ENCODE assay signal across 9 cellular contexts in the genomic region with DNA sequence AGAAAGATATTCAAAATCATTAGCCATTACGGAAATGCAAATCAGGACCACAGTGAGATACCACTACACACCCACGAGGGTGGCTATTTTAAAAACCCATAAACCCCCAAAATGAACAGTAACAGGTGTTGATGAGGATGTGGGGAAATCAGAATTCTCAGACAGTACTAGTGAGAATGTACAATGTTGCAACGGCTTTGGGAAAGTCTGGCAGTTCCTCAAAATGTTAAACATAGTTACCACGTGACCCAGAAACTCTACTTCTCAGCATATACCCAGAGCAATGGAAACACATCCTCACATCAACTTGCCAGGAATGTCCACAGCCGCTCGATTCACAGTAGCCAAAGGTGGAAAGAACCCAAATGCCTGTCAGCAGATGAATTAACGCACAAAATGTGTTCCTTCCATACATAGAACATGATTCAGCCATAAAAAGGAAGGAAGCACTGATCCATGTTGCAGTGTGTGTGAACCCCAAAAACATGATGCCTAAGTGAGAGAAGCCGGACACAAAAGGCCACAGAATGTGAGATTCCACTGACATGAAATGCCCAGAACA. TPM values are rescaled to one million over a fixed set of nuclear protein-coding genes. Genes with fewer than 3 reads are reported as not detected.
A peak's percentile ranks its signal among the peaks of the same experiment; 100 is the strongest.
DNase-seq lines count a peak whose midpoint lies in the region; ATAC-seq, FAIRE-seq and TF ChIP-seq lines count a peak whose summit lies in the region.
"Had no signal": no experiment of that assay in that cellular context is flagged by ENCODE, and none has a peak within 500 bp of the region (broad histone marks: within the 10 kb centered on the region; RNA-seq: fewer than 3 reads in every experiment).

No MANE protein-coding gene starts in this region.

- no peaks in the 10 kb centered on the region for H3K79me2 ChIP-seq in H1 (ENCODE audit: control insufficient read depth in 1 of 2, insufficient read depth in 2 of 2, low read length in 2 of 2)

- H3K27me3 ChIP-seq in breast epithelium (no peaks in the 10 kb centered on the region), H1 (replicated peaks in 1 of 4; ENCODE audit: control insufficient read depth in 3 of 4, extremely low read depth in 1 of 4, insufficient read depth in 3 of 4, low read length in 3 of 4) (no peaks in the 10 kb centered on the region), thoracic aorta (replicated peaks; ENCODE audit: insufficient read depth) (no peaks in the 10 kb centered on the region)

- H3K27ac Mint-ChIP-seq in MCF 10A (ENCODE audit: low read depth, unreplicated experiment) (peak overlapping the region; percentile 17), type B pancreatic cell (no peak overlapping the region)

- no peaks in the 10 kb centered on the region for H3K36me3 Mint-ChIP-seq in MCF 10A (ENCODE audit: insufficient read depth, unreplicated experiment)
- no peaks in the 10 kb centered on the region for H3K36me3 Mint-ChIP-seq in type B pancreatic cell

- peak overlapping the region; percentile 60; the same call in 1 of the 2 replicates for H3K18ac ChIP-seq in H1 (ENCODE audit: extremely low read depth, low read length)

- H3K4me1 Mint-ChIP-seq in MCF 10A (ENCODE audit: insufficient read depth, unreplicated experiment) (peaks cover 7% of the 10 kb centered on the region), type B pancreatic cell (ENCODE audit: unreplicated experiment) (no peaks in the 10 kb centered on the region)

- no peak overlapping the region for H3K56ac ChIP-seq in H1 (replicated peaks; ENCODE audit: insufficient read length, low read depth, low read length)

- H3K4me3 Mint-ChIP-seq in MCF 10A (ENCODE audit: unreplicated experiment) (no peak overlapping the region), type B pancreatic cell (no peak overlapping the region)

- H2BK12ac ChIP-seq in H1 (ENCODE audit: low read depth, low read length), result no peak overlapping the region

- H3K4me1 ChIP-seq in breast epithelium (no peaks in the 10 kb centered on the region), H1 (replicated peaks in 1 of 4; ENCODE audit: control insufficient read depth in 3 of 4, insufficient read depth in 4 of 4, low read length in 3 of 4) (no peaks in the 10 kb centered on the region), thoracic aorta (ENCODE audit: control insufficient read depth in 1 of 2, low read depth in 2 of 2) (peaks cover 3 to 6% of the 10 kb centered on the region in 2 donors)

- TF ChIP-seq POLR2A in breast epithelium (IDR thresholded peaks at IDR 0.05) (no peak), H1 (IDR thresholded peaks at IDR 0.05; ENCODE audit: control extremely low read depth in 1 of 2, low read depth in 2 of 2, low read length in 2 of 2) (no peak)

- H3K36me3 ChIP-seq in breast epithelium (no peaks in the 10 kb centered on the region), H1 (ENCODE audit: control insufficient read depth in 2 of 4, insufficient read depth in 4 of 4, low read length in 3 of 4) (no peaks in the 10 kb centered on the region), thoracic aorta (no peaks in the 10 kb centered on the region)

- H3K9me3 Mint-ChIP-seq in MCF 10A (ENCODE audit: unreplicated experiment) (no peaks in the 10 kb centered on the region), type B pancreatic cell (no peaks in the 10 kb centered on the region)

- no peak overlapping the region for H3K4me2 ChIP-seq in H1 (ENCODE audit: insufficient read depth in 1 of 2, low read depth in 2 of 2, low read length in 2 of 2)

- no peak for TF ChIP-seq RAD21 in H1 (IDR thresholded peaks at IDR 0.05 in 1 of 2, conservative IDR thresholded peaks at IDR 0.05 in 1 of 2; ENCODE audit: low read depth in 2 of 2, low read length in 2 of 2)

- H3K4ac ChIP-seq in H1 (replicated peaks; ENCODE audit: insufficient read length, low read depth, low read length), result no peak overlapping the region

- H3K9me3 ChIP-seq in breast epithelium, result no peaks in the 10 kb centered on the region
- no peaks in the 10 kb centered on the region for H3K9me3 ChIP-seq in H1 (ENCODE audit: insufficient read depth in 2 of 2, low read depth in 1 of 2, low read length in 1 of 2)
- no peaks in the 10 kb centered on the region for H3K9me3 ChIP-seq in thoracic aorta

- no peak overlapping the region for H4K5ac ChIP-seq in H1 (ENCODE audit: insufficient read length, low read depth, low read length)

- H3K27me3 Mint-ChIP-seq in MCF 10A (ENCODE audit: insufficient read depth, unreplicated experiment) (no peaks in the 10 kb centered on the region), type B pancreatic cell (peaks cover 4% of the 10 kb centered on the region)

- H2BK5ac ChIP-seq in H1 (ENCODE audit: low read depth, low read length), result no peak overlapping the region

- H2BK15ac ChIP-seq in H1 (ENCODE audit: low read length), result no peak overlapping the region

- H3K4me3 ChIP-seq in breast epithelium (no peak overlapping the region), H1 (ENCODE audit: extremely low read depth in 1 of 4, insufficient read depth in 2 of 4, low read depth in 3 of 4, low read length in 4 of 4) (no peak overlapping the region), thoracic aorta (no peak overlapping the region)

- TF ChIP-seq CTCF in MCF 10A (IDR thresholded peaks at IDR 0.05; ENCODE audit: unreplicated experiment), result no peak
- TF ChIP-seq CTCF in breast epithelium (IDR thresholded peaks at IDR 0.05), result no peak
- no peak for TF ChIP-seq CTCF in H1 (IDR thresholded peaks at IDR 0.05; ENCODE audit: control extremely low read depth in 1 of 3, insufficient read depth in 1 of 3, low read depth in 1 of 3, low read length in 3 of 3)
- TF ChIP-seq CTCF in thoracic aorta (IDR thresholded peaks at IDR 0.05), result no peak
- TF ChIP-seq CTCF in type B pancreatic cell (conservative IDR thresholded peaks at IDR 0.05), result no peak

- peak overlapping the region; percentile 12; the same call in 1 of the 2 replicates for H2AFZ ChIP-seq in H1 (ENCODE audit: low read length)

- no peak overlapping the region for H2AK5ac ChIP-seq in H1 (ENCODE audit: low read depth, low read length)

- DNase-seq in MCF 10A (ENCODE audit: unreplicated experiment), result peak; percentile 86
- DNase-seq in breast epithelium (ENCODE audit: low spot score in 2 of 2), result no peak
- no peak for DNase-seq in H1 (ENCODE audit: low read depth in 1 of 2, low spot score in 2 of 2)
- no peak for DNase-seq in thoracic aorta (ENCODE audit: low spot score)
- no peak for DNase-seq in effector CD8-positive, alpha-beta T cell (lab: John Stamatoyannopoulos, UW)
- DNase-seq in type B pancreatic cell (ENCODE audit: extremely low spot score, unreplicated experiment), result no peak
- DNase-seq in cerebellar cortex (ENCODE audit: low spot score), result no peak

- no peak overlapping the region for H3K9ac ChIP-seq in H1 (replicated peaks in 1 of 4; ENCODE audit: extremely low read depth in 1 of 4, low read depth in 3 of 4, low read length in 3 of 4)

- no peak for FAIRE-seq in H1 (lab: Jason Lieb, UNC)

- H3K23ac ChIP-seq in H1 (ENCODE audit: insufficient read length), result no peak overlapping the region

- BruUV-seq in MCF 10A (replicated peaks; lab: Mats Ljungman, UMichigan), result no TSS peak

- no peak overlapping the region for H4K91ac ChIP-seq in H1 (replicated peaks; ENCODE audit: insufficient read length, low read length)

- ATAC-seq in HG03460 (IDR thresholded peaks at IDR 0.05; ENCODE audit: unreplicated experiment), result peak; percentile 80
- peak; percentile 55 for ATAC-seq in thoracic aorta (ENCODE audit: insufficient number of reproducible peaks, low FRiP score, low read depth)

- no peak for TF ChIP-seq EP300 in H1 (IDR thresholded peaks at IDR 0.05; ENCODE audit: borderline replicate concordance in 1 of 2, low read depth in 2 of 2, low read length in 2 of 2)

- H3K23me2 ChIP-seq in H1 (ENCODE audit: low read depth, low read length), result no peaks in the 10 kb centered on the region

- H4K8ac ChIP-seq in H1 (ENCODE audit: extremely low read depth, insufficient read depth, low read length), result no peak overlapping the region

- no peaks in the 10 kb centered on the region for H4K20me1 ChIP-seq in H1 (replicated peaks in 1 of 2; ENCODE audit: control insufficient read depth in 1 of 2, insufficient read depth in 2 of 2, low read length in 2 of 2)

- H2BK20ac ChIP-seq in H1 (ENCODE audit: low read length), result 0 out of 2 replicates have a peak overlapping the region, but pooled peaks have one; percentile 72

- no peak overlapping the region for H2BK120ac ChIP-seq in H1 (replicated peaks; ENCODE audit: low read depth, low read length)

- 79% methylated on average over 8 of the region's 8 CpGs; no CpG with 5 or more reads in 1 of the 2 experiments for WGBS in H1 (ENCODE audit: extremely low coverage in 1 of 2, insufficient coverage in 1 of 2, insufficient read length in 1 of 2, insufficient replicate concordance in 2 of 2, low coverage in 1 of 2, low lambda C conversion rate in 2 of 2, missing lambda C conversion rate in 1 of 2), 2 experiments

- no peak overlapping the region for H3K14ac ChIP-seq in H1 (ENCODE audit: insufficient read length)

- POLR2A ChIA-PET in MCF 10A (lab: Yijun Ruan, JAX) (no interaction called here), H1 (lab: Charles Lee; ENCODE audit: partially characterized antibody) (no interaction called here)

- H3K79me1 ChIP-seq in H1 (ENCODE audit: low read depth, low read length), result no peaks in the 10 kb centered on the region

- intact Hi-C loops in MCF 10A (cut with micrococcal nuclease) (no loop called here), breast epithelium (cut with DNase I; ENCODE audit: low total_unique reads) (no loop called here)

- H3K27ac ChIP-seq in breast epithelium (no peak overlapping the region), H1 (ENCODE audit: low read depth, low read length) (no peak overlapping the region), thoracic aorta (peak overlapping the region in 1 of 2 donors; percentile 15)
- H3K27ac ChIP-seq: epithelial cell of prostate had no signal

- CTCF ChIA-PET in MCF 10A (lab: Yijun Ruan, JAX), result interaction anchor here (1.1 kb wide), 1 partner anchor 19 kb away, joined by 3 read pairs; no protein-coding TSS in a partner anchor
- CTCF ChIA-PET in H1 (lab: Charles Lee; ENCODE audit: partially characterized antibody), result interaction anchor here (0.7 kb wide), 1 partner anchor 593 kb away, joined by 3 read pairs; no protein-coding TSS in a partner anchor

RNA-seq across cellular contexts. Expression of a gene that starts 7.0 kb away (rescaled TPM):
- not detected in 2 replicates for total RNA-seq in MCF 10A (2022)
- 10 to 100 TPM; 19.9 to 68.8 (median 51.2) TPM for total RNA-seq in breast epithelium
- total RNA-seq in H1 (2021; fragmentation: NEBNext Ultra II Directional; extraction: Animal tissue kit (Norgen Biotek cat#: 25700)), result 0.27 TPM in 1 of 2 replicates, not detected in the other
- polyA plus RNA-seq in H1 (2011; rRNA removed), result 0.32 and 0.35 TPM in 2 replicates
- polyA plus RNA-seq in H1 (2011; cell fraction: cytosol; rRNA removed), result 0.10 TPM
- polyA plus RNA-seq in H1 (2011; cell fraction: nucleus; rRNA removed), result 0.53 TPM
- polyA plus RNA-seq in H1 (2012, experiment 1 of 2), result 0.12 to 1.2 TPM (median 0.67 TPM) in 4 replicates
- 0.41 TPM for polyA plus RNA-seq in H1 (2012, experiment 2 of 2)
- 0.08 TPM for polyA plus RNA-seq in H1 (2013, experiment 1 of 2)
- polyA plus RNA-seq in H1 (2013, experiment 2 of 2), result 0.06 TPM
- polyA minus RNA-seq in H1 (2011; rRNA and poly(A)+ RNA removed), result not detected in 2 replicates
- polyA minus RNA-seq in H1 (2011; cell fraction: cytosol; rRNA and poly(A)+ RNA removed), result not detected
- polyA minus RNA-seq in H1 (2011; cell fraction: nucleus; rRNA and poly(A)+ RNA removed), result not detected
- total RNA-seq in thoracic aorta, result 100 to 1,000 TPM; 120 to 126 TPM
- 0.72 TPM in 1 of 2 replicates, not detected in the other for total RNA-seq in type B pancreatic cell (ENCODE audit: low replicate concordance)

RNA-seq across cellular contexts. Expression of a gene that starts 23.9 kb away (rescaled TPM):
- total RNA-seq in MCF 10A (2022), result 0.37 TPM in 1 of 2 replicates, not detected in the other
- under 1 TPM in 2 of 3 donors, not detected in 1; 0.64 to 0.66 TPM for total RNA-seq in breast epithelium
- total RNA-seq in H1 (2021; fragmentation: NEBNext Ultra II Directional; extraction: Animal tissue kit (Norgen Biotek cat#: 25700)), result not detected in 2 replicates
- 0.33 and 0.74 TPM in 2 replicates for polyA plus RNA-seq in H1 (2011; rRNA removed)
- polyA plus RNA-seq in H1 (2011; cell fraction: cytosol; rRNA removed), result 0.54 TPM
- polyA plus RNA-seq in H1 (2011; cell fraction: nucleus; rRNA removed), result 1.4 TPM
- polyA plus RNA-seq in H1 (2012, experiment 1 of 2), result 0.20 to 0.72 TPM (median 0.42 TPM) in 3 of 4 replicates, not detected in the other
- not detected for polyA plus RNA-seq in H1 (2012, experiment 2 of 2)
- 0.18 TPM for polyA plus RNA-seq in H1 (2013, experiment 1 of 2)
- 0.17 TPM for polyA plus RNA-seq in H1 (2013, experiment 2 of 2)
- 0.22 and 0.54 TPM in 2 replicates for polyA minus RNA-seq in H1 (2011; rRNA and poly(A)+ RNA removed)
- not detected for polyA minus RNA-seq in H1 (2011; cell fraction: cytosol; rRNA and poly(A)+ RNA removed)
- 1.4 TPM for polyA minus RNA-seq in H1 (2011; cell fraction: nucleus; rRNA and poly(A)+ RNA removed)
- not detected for total RNA-seq in thoracic aorta
- not detected in 2 replicates for total RNA-seq in type B pancreatic cell (ENCODE audit: low replicate concordance)

RNA-seq across cellular contexts. Expression of a gene that starts 32.8 kb away (rescaled TPM):
- total RNA-seq in MCF 10A (2022) (24.8 and 27.9 TPM in 2 replicates), breast epithelium (10 to 100 TPM; 15.5 to 22.6 (median 17.7) TPM), thoracic aorta (10 to 100 TPM; 20.7 to 72.5 TPM), type B pancreatic cell (ENCODE audit: low replicate concordance) (40.0 and 48.4 TPM in 2 replicates)
- 52.7 and 56.0 TPM in 2 replicates for total RNA-seq in H1 (2021; fragmentation: NEBNext Ultra II Directional; extraction: Animal tissue kit (Norgen Biotek cat#: 25700))
- polyA plus RNA-seq in H1 (2011; rRNA removed), result 30.4 and 50.7 TPM in 2 replicates
- polyA plus RNA-seq in H1 (2011; cell fraction: cytosol; rRNA removed), result 37.3 TPM
- 94.2 TPM for polyA plus RNA-seq in H1 (2011; cell fraction: nucleus; rRNA removed)
- 41.3 to 58.3 TPM (median 52.0 TPM) in 4 replicates for polyA plus RNA-seq in H1 (2012, experiment 1 of 2)
- polyA plus RNA-seq in H1 (2012, experiment 2 of 2), result 35.5 TPM
- 25.7 TPM for polyA plus RNA-seq in H1 (2013, experiment 1 of 2)
- polyA plus RNA-seq in H1 (2013, experiment 2 of 2), result 24.6 TPM
- 11.5 and 15.3 TPM in 2 replicates for polyA minus RNA-seq in H1 (2011; rRNA and poly(A)+ RNA removed)
- polyA minus RNA-seq in H1 (2011; cell fraction: cytosol; rRNA and poly(A)+ RNA removed), result 29.7 TPM
- polyA minus RNA-seq in H1 (2011; cell fraction: nucleus; rRNA and poly(A)+ RNA removed), result 59.7 TPM

RNA-seq across cellular contexts. Expression of a gene that starts 35.3 kb away (rescaled TPM):
- total RNA-seq in MCF 10A (2022) (19.6 and 24.8 TPM in 2 replicates), breast epithelium (100 to 1,000 TPM in 2 of 3 donors, 10 to 100 TPM in 1; 90.1 to 131 (median 127) TPM), thoracic aorta (100 to 1,000 TPM; 113 to 144 TPM), type B pancreatic cell (ENCODE audit: low replicate concordance) (2.5 and 3.8 TPM in 2 replicates)
- total RNA-seq in H1 (2021; fragmentation: NEBNext Ultra II Directional; extraction: Animal tissue kit (Norgen Biotek cat#: 25700)), result 16.8 and 18.1 TPM in 2 replicates
- polyA plus RNA-seq in H1 (2011; rRNA removed), result 72.8 and 117 TPM in 2 replicates
- 114 TPM for polyA plus RNA-seq in H1 (2011; cell fraction: cytosol; rRNA removed)
- polyA plus RNA-seq in H1 (2011; cell fraction: nucleus; rRNA removed), result 72.3 TPM
- polyA plus RNA-seq in H1 (2012, experiment 1 of 2), result 50.2 to 77.7 TPM (median 65.9 TPM) in 4 replicates
- polyA plus RNA-seq in H1 (2012, experiment 2 of 2), result 123 TPM
- 23.1 TPM for polyA plus RNA-seq in H1 (2013, experiment 1 of 2)
- 28.3 TPM for polyA plus RNA-seq in H1 (2013, experiment 2 of 2)
- 29.3 and 39.6 TPM in 2 replicates for polyA minus RNA-seq in H1 (2011; rRNA and poly(A)+ RNA removed)
- 22.9 TPM for polyA minus RNA-seq in H1 (2011; cell fraction: cytosol; rRNA and poly(A)+ RNA removed)
- 25.5 TPM for polyA minus RNA-seq in H1 (2011; cell fraction: nucleus; rRNA and poly(A)+ RNA removed)

RNA-seq across cellular contexts. Expression of a gene that starts 35.5 kb away (rescaled TPM):
- total RNA-seq in MCF 10A (2022), result 13.0 and 14.5 TPM in 2 replicates
- 1 to 10 TPM; 5.1 to 7.2 (median 5.9) TPM for total RNA-seq in breast epithelium
- 20.7 and 21.4 TPM in 2 replicates for total RNA-seq in H1 (2021; fragmentation: NEBNext Ultra II Directional; extraction: Animal tissue kit (Norgen Biotek cat#: 25700))
- polyA plus RNA-seq in H1 (2011; rRNA removed), result 9.5 and 17.3 TPM in 2 replicates
- 12.3 TPM for polyA plus RNA-seq in H1 (2011; cell fraction: cytosol; rRNA removed)
- 132 TPM for polyA plus RNA-seq in H1 (2011; cell fraction: nucleus; rRNA removed)
- 12.0 to 21.7 TPM (median 19.9 TPM) in 4 replicates for polyA plus RNA-seq in H1 (2012, experiment 1 of 2)
- polyA plus RNA-seq in H1 (2012, experiment 2 of 2), result 6.5 TPM
- 10.9 TPM for polyA plus RNA-seq in H1 (2013, experiment 1 of 2)
- 9.5 TPM for polyA plus RNA-seq in H1 (2013, experiment 2 of 2)
- polyA minus RNA-seq in H1 (2011; rRNA and poly(A)+ RNA removed), result 5.0 and 5.9 TPM in 2 replicates
- polyA minus RNA-seq in H1 (2011; cell fraction: cytosol; rRNA and poly(A)+ RNA removed), result 7.3 TPM
- polyA minus RNA-seq in H1 (2011; cell fraction: nucleus; rRNA and poly(A)+ RNA removed), result 23.4 TPM
- total RNA-seq in thoracic aorta, result 10 to 100 TPM in 1 of 2 donors, 1 to 10 TPM in 1; 9.5 to 13.4 TPM
- total RNA-seq in type B pancreatic cell (ENCODE audit: low replicate concordance), result 38.4 and 51.3 TPM in 2 replicates

Comparison
In these comparisons a context has a peak if more than half of its experiments do, and no peak if none do; other contexts are left out.
1. RNA of a gene that starts 7.0 kb away (total RNA-seq): 120 to 126 TPM in thoracic aorta and 19.9 to 68.8 TPM in breast epithelium; 0.72 TPM in type B pancreatic cell, 0.27 TPM in H1 and not detected in MCF 10A; every median in the first group is over 10 times any median in the second.